In the genomic region with DNA sequence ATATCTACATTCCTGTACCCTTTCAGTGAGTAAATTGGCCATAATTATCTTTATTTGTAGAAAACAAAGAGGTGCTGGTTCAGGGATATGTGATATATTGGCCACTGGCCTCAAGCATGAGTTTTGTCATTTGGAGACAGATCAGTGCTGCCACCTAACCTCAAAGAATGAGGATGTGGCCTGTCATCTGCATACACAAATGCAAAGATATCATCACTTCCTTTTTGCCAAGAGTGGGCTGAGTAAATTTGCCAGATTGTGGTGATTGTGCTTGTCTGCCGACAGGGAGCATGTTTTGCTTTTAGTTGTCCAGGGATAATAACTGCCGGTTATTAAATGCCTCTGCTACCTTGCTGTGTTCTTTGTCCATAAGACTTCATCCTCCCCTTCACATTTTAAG, we compare ENCODE assay signal across 9 cellular contexts. TPM values are rescaled to one million over a fixed set of nuclear protein-coding genes. Genes with fewer than 3 reads are reported as not detected.
DNase-seq lines count a peak whose midpoint lies in the region; ATAC-seq lines count a peak whose summit lies in the region.
"Had no signal": no experiment of that assay in that cellular context is flagged by ENCODE, and none has a peak within 500 bp of the region (broad histone marks: within the 10 kb centered on the region; RNA-seq: fewer than 3 reads in every experiment).

No MANE protein-coding gene starts in this region.

- peaks cover 8% of the 10 kb centered on the region for H3K27me3 Mint-ChIP-seq in activated CD4-positive, alpha-beta T cell treated with anti-CD3 and anti-CD28 coated beads for 36 hours
- H3K27me3 Mint-ChIP-seq in activated naive CD8-positive, alpha-beta T cell treated with anti-CD3 and anti-CD28 coated beads for 36 hours, result peaks cover 7% of the 10 kb centered on the region
- H3K27me3 Mint-ChIP-seq in CD8-positive, alpha-beta memory T cell, result peaks cover 6 to 33% of the 10 kb centered on the region in 2 donors

- H3K36me3 ChIP-seq in CD8-positive, alpha-beta memory T cell (ENCODE audit: insufficient read depth, low read length), result no peaks in the 10 kb centered on the region

- no peak overlapping the region for H3K4me3 Mint-ChIP-seq in activated CD4-positive, alpha-beta T cell treated with anti-CD3 and anti-CD28 coated beads for 36 hours
- H3K4me3 Mint-ChIP-seq in activated naive CD8-positive, alpha-beta T cell treated with anti-CD3 and anti-CD28 coated beads for 36 hours, result no peak overlapping the region
- no peak overlapping the region for H3K4me3 Mint-ChIP-seq in CD8-positive, alpha-beta memory T cell
- H3K4me3 Mint-ChIP-seq: natural killer cell had no signal

- peaks cover 6% of the 10 kb centered on the region for H3K9me3 Mint-ChIP-seq in activated CD4-positive, alpha-beta T cell treated with anti-CD3 and anti-CD28 coated beads for 36 hours (ENCODE audit: low read depth)
- peaks cover 10% of the 10 kb centered on the region for H3K9me3 Mint-ChIP-seq in activated naive CD8-positive, alpha-beta T cell treated with anti-CD3 and anti-CD28 coated beads for 36 hours
- peaks cover 2 to 11% (median 6%) of the 10 kb centered on the region in 5 donors for H3K9me3 Mint-ChIP-seq in CD8-positive, alpha-beta memory T cell

- intact Hi-C loops in activated CD4-positive, alpha-beta T cell treated with anti-CD3 and anti-CD28 coated beads for 36 hours (cut with DNase I, micrococcal nuclease), result no loop called here

- H3K4me1 Mint-ChIP-seq in activated CD4-positive, alpha-beta T cell treated with anti-CD3 and anti-CD28 coated beads for 36 hours, result peaks cover 7% of the 10 kb centered on the region
- peaks cover 2% of the 10 kb centered on the region for H3K4me1 Mint-ChIP-seq in activated naive CD8-positive, alpha-beta T cell treated with anti-CD3 and anti-CD28 coated beads for 36 hours
- H3K4me1 Mint-ChIP-seq in CD8-positive, alpha-beta memory T cell, result no peaks in the 10 kb centered on the region

- H3K4me3 ChIP-seq in CD8-positive, alpha-beta memory T cell (ENCODE audit: low read length), result no peak overlapping the region

- no peaks in the 10 kb centered on the region for H3K36me3 Mint-ChIP-seq in activated CD4-positive, alpha-beta T cell treated with anti-CD3 and anti-CD28 coated beads for 36 hours (ENCODE audit: low read depth)
- H3K36me3 Mint-ChIP-seq in activated naive CD8-positive, alpha-beta T cell treated with anti-CD3 and anti-CD28 coated beads for 36 hours, result no peaks in the 10 kb centered on the region
- peaks cover 0 to 3% (median under 1%) of the 10 kb centered on the region in 3 donors for H3K36me3 Mint-ChIP-seq in CD8-positive, alpha-beta memory T cell
- H3K36me3 Mint-ChIP-seq: natural killer cell had no signal

- no peaks in the 10 kb centered on the region for H3K4me1 ChIP-seq in CD8-positive, alpha-beta memory T cell (ENCODE audit: insufficient read depth, low read length)

- POLR2A ChIA-PET in activated CD4-positive, alpha-beta T cell treated with anti-CD3 and anti-CD28 coated beads for 36 hours (lab: Charles Lee), result no interaction called here
- POLR2A ChIA-PET in CD8-positive, alpha-beta memory T cell (lab: Charles Lee), result no interaction called here

- DNase-seq in activated CD4-positive, alpha-beta T cell treated with anti-CD3 and anti-CD28 coated beads for 36 hours, result peak; percentile 18
- DNase-seq in activated CD4-positive, alpha-beta T cell treated with anti-CD3 and anti-CD28 coated beads for 48 hours, result no peak
- DNase-seq in Kasumi-1 (lab: John Stamatoyannopoulos, UW) (peak; percentile 60 to 67), renal cortical epithelial cell (ENCODE audit: low read depth) (peak; percentile 9)
- DNase-seq in activated naive CD8-positive, alpha-beta T cell treated with anti-CD3 and anti-CD28 coated beads for 36 hours, result peak; percentile 3
- DNase-seq in CD8-positive, alpha-beta memory T cell, result no peak
- DNase-seq: natural killer cell had no signal

- no peak overlapping the region for H3K27ac Mint-ChIP-seq in activated CD4-positive, alpha-beta T cell treated with anti-CD3 and anti-CD28 coated beads for 36 hours
- no peak overlapping the region for H3K27ac Mint-ChIP-seq in activated naive CD8-positive, alpha-beta T cell treated with anti-CD3 and anti-CD28 coated beads for 36 hours
- H3K27ac Mint-ChIP-seq in CD8-positive, alpha-beta memory T cell, result no peak overlapping the region
- H3K27ac Mint-ChIP-seq: natural killer cell had no signal

- CTCF ChIA-PET in activated CD4-positive, alpha-beta T cell treated with anti-CD3 and anti-CD28 coated beads for 36 hours (lab: Charles Lee), result interaction anchor here (0.6 to 0.7 kb wide), 3 partner anchors 262 to 1323 kb away, joined by 3 read pairs; no protein-coding TSS in a partner anchor
- CTCF ChIA-PET in CD8-positive, alpha-beta memory T cell (lab: Charles Lee), result no interaction called here

- H3K27me3 ChIP-seq in CD8-positive, alpha-beta memory T cell (ENCODE audit: insufficient read depth, low read length, poor library complexity, severe bottlenecking), result no peaks in the 10 kb centered on the region

- no peak overlapping the region for H3K27ac ChIP-seq in CD8-positive, alpha-beta memory T cell (ENCODE audit: low read depth, low read length)

- no peak for ATAC-seq in activated CD4-positive, alpha-beta T cell treated with anti-CD3 and anti-CD28 coated beads for 36 hours
- ATAC-seq in HG02798 (IDR thresholded peaks at IDR 0.05; ENCODE audit: poor library complexity, unreplicated experiment) (no peak), HG03175 (IDR thresholded peaks at IDR 0.05; ENCODE audit: unreplicated experiment) (no peak)

- no peaks in the 10 kb centered on the region for H3K9me3 ChIP-seq in CD8-positive, alpha-beta memory T cell (ENCODE audit: low read length)

RNA-seq across cellular contexts. Expression of a gene that starts 44.2 kb away (rescaled TPM):
- total RNA-seq in activated CD4-positive, alpha-beta T cell treated with anti-CD3 and anti-CD28 coated beads for 36 hours, result under 1 TPM; 0.37 to 0.44 TPM
- under 1 TPM; 0.22 to 0.37 TPM for total RNA-seq in activated naive CD8-positive, alpha-beta T cell treated with anti-CD3 and anti-CD28 coated beads for 36 hours
- 3.8 and 6.8 TPM in 2 replicates for total RNA-seq in renal cortical epithelial cell
- total RNA-seq in CD8-positive, alpha-beta memory T cell, result under 1 TPM; 0.20 to 0.24 TPM
- polyA plus RNA-seq in CD8-positive, alpha-beta memory T cell, result not detected

Comparison
In these comparisons a context has a peak if more than half of its experiments do, and no peak if none do; other contexts are left out.
1. DNase-seq: peak in activated CD4-positive, alpha-beta T cell treated with anti-CD3 and anti-CD28 coated beads for 36 hours (single experiment), Kasumi-1 (2 of 2), activated naive CD8-positive, alpha-beta T cell treated with anti-CD3 and anti-CD28 coated beads for 36 hours (single experiment) and renal cortical epithelial cell (single experiment); none in activated CD4-positive, alpha-beta T cell treated with anti-CD3 and anti-CD28 coated beads for 48 hours (single experiment) and CD8-positive, alpha-beta memory T cell (0 of 5).